In the genomic region with DNA sequence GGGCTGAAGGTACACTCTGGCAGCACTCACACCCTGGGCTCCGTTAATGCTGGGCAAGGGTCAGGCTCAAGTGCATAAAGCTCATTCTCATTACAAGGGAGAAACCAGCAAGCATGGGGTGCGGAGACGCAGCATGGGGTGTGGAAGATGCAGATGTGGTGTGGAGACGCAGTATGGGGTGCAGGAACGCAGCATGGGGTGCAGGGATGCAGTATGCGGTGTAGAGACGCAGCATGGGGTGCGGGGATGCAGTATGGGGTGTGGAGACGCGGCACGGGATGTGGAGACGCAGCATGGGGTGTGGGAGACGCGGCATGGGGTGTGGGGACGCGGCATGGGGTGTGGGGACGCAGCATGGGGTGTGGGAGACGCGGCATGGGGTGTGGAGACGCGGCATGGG, we compare ENCODE assay signal across 27 cellular contexts.
DNase-seq lines count a peak whose midpoint lies in the region; ATAC-seq and TF ChIP-seq lines count a peak whose summit lies in the region.
"Had no signal": no experiment of that assay in that cellular context is flagged by ENCODE, and none has a peak within 500 bp of the region (broad histone marks: within the 10 kb centered on the region; RNA-seq: fewer than 3 reads in every experiment).

No MANE protein-coding gene starts in this region.

- H3K4me3 ChIP-seq in esophagus muscularis mucosa, result no peak overlapping the region
- no peak overlapping the region for H3K4me3 ChIP-seq in neural progenitor cell
- H3K4me3 ChIP-seq in WERI-Rb-1 (ENCODE audit: low read depth, low read length), result no peak overlapping the region
- no peak overlapping the region for H3K4me3 ChIP-seq in osteoblast (ENCODE audit: insufficient read depth, low read length)
- H3K4me3 ChIP-seq: BLaER1 had no signal

- ATAC-seq in HG02938 (IDR thresholded peaks at IDR 0.05; ENCODE audit: unreplicated experiment), result no peak
- ATAC-seq: HCT116, HepG2 had no signal

- H3K27ac Mint-ChIP-seq in neural progenitor cell, result peak overlapping the region; percentile 44
- H3K27ac Mint-ChIP-seq: CD4-positive, alpha-beta T cell had no signal

- H3K27me3 ChIP-seq in esophagus muscularis mucosa (peaks cover 0 to 25% (median 0%) of the 10 kb centered on the region in 4 donors), neural progenitor cell (peaks cover 3% of the 10 kb centered on the region), WERI-Rb-1 (ENCODE audit: insufficient read depth, low read depth, severe bottlenecking) (no peaks in the 10 kb centered on the region), osteoblast (ENCODE audit: insufficient read depth, low read length) (no peaks in the 10 kb centered on the region)
- H3K27me3 ChIP-seq: BLaER1 had no signal

- H3K36me3 Mint-ChIP-seq in neural progenitor cell, result no peaks in the 10 kb centered on the region

- no peak overlapping the region for H2AFZ ChIP-seq in neural progenitor cell (replicated peaks)
- no peak overlapping the region for H2AFZ ChIP-seq in osteoblast (ENCODE audit: low read length)

- H3K4me1 Mint-ChIP-seq in neural progenitor cell, result peaks cover 47% of the 10 kb centered on the region

- 81% methylated on average over 21 of the region's 21 CpGs for WGBS in esophagus muscularis mucosa

- H3K36me3 ChIP-seq in esophagus muscularis mucosa, result no peaks in the 10 kb centered on the region
- no peaks in the 10 kb centered on the region for H3K36me3 ChIP-seq in neural progenitor cell
- no peaks in the 10 kb centered on the region for H3K36me3 ChIP-seq in WERI-Rb-1
- no peaks in the 10 kb centered on the region for H3K36me3 ChIP-seq in osteoblast (ENCODE audit: insufficient read depth, low read length)
- H3K36me3 ChIP-seq: BLaER1 had no signal

- no peak overlapping the region for H3K4me3 Mint-ChIP-seq in neural progenitor cell
- H3K4me3 Mint-ChIP-seq: CD4-positive, alpha-beta T cell had no signal

- peak; percentile 24 for DNase-seq in activated CD8-positive, alpha-beta memory T cell treated with anti-CD3 and anti-CD28 coated beads for 24 hours
- DNase-seq in activated CD8-positive, alpha-beta memory T cell treated with anti-CD3 and anti-CD28 coated beads, Interleukin-2, amount 50 U/mL, for 4 hours, result no peak
- DNase-seq in esophagus muscularis mucosa (ENCODE audit: extremely low spot score), result peak; percentile 57
- DNase-seq in neural progenitor cell (ENCODE audit: low spot score), result no peak
- DNase-seq in NOMO-1 (lab: John Stamatoyannopoulos, UW; ENCODE audit: unreplicated experiment in 2 of 2), result no peak
- no peak for DNase-seq in WERI-Rb-1
- no peak for DNase-seq in osteoblast (ENCODE audit: insufficient read length, low spot score, missing footprints)
- DNase-seq: ACHN; Caco-2; CD4-positive, alpha-beta T cell; DMS 273 treated with DMSO at 0.1 percent for 48 hours; DMS79 treated with DMSO at 0.1 percent for 48 hours; GOT3; KBM-7; MM.1S; NCI-H1048; NCI-H1417 treated with DMSO at 0.1 percent for 48 hours; NCI-H187; NCI-H446; NCI-H526; Right ventricle myocardium superior had no signal

- H3K4me2 ChIP-seq in neural progenitor cell, result no peak overlapping the region
- H3K4me2 ChIP-seq in osteoblast (ENCODE audit: insufficient read depth, low read length), result no peak overlapping the region
- H3K4me2 ChIP-seq: BLaER1 had no signal

- H3K9me3 Mint-ChIP-seq in neural progenitor cell, result no peaks in the 10 kb centered on the region
- H3K9me3 Mint-ChIP-seq: CD4-positive, alpha-beta T cell had no signal

- no peak for TF ChIP-seq POLR2A in esophagus muscularis mucosa (IDR thresholded peaks at IDR 0.05; ENCODE audit: low read depth)

- peaks cover 8% of the 10 kb centered on the region for H3F3A ChIP-seq in neural progenitor cell (ENCODE audit: low read depth)

- peaks cover 10% of the 10 kb centered on the region for H3K27me3 Mint-ChIP-seq in neural progenitor cell (ENCODE audit: insufficient read depth, low read depth)

- H3K4me1 ChIP-seq in esophagus muscularis mucosa, result peaks cover 0 to 6% (median 0%) of the 10 kb centered on the region in 4 donors
- peaks cover 20% of the 10 kb centered on the region for H3K4me1 ChIP-seq in neural progenitor cell
- no peaks in the 10 kb centered on the region for H3K4me1 ChIP-seq in osteoblast (ENCODE audit: insufficient read depth, low read length)

- intact Hi-C loops in esophagus muscularis mucosa (cut with DNase I), result no loop called here

- no peak for TF ChIP-seq EP300 in esophagus muscularis mucosa (IDR thresholded peaks at IDR 0.05)

- H3K79me2 ChIP-seq in neural progenitor cell (ENCODE audit: low read depth), result no peaks in the 10 kb centered on the region
- H3K79me2 ChIP-seq in osteoblast (ENCODE audit: insufficient read depth, low read length), result no peaks in the 10 kb centered on the region

- H4K20me1 ChIP-seq in neural progenitor cell (ENCODE audit: low read depth) (no peaks in the 10 kb centered on the region), osteoblast (ENCODE audit: insufficient read depth, low read length) (no peaks in the 10 kb centered on the region)
- H4K20me1 ChIP-seq: BLaER1 had no signal

- no peak overlapping the region for H3K9ac ChIP-seq in neural progenitor cell
- H3K9ac ChIP-seq: BLaER1 had no signal

- H3K27ac ChIP-seq in esophagus muscularis mucosa (replicated peaks in 1 of 4), result no peak overlapping the region
- no peak overlapping the region for H3K27ac ChIP-seq in neural progenitor cell
- H3K27ac ChIP-seq in WERI-Rb-1, result no peak overlapping the region
- H3K27ac ChIP-seq in osteoblast (ENCODE audit: low read depth, low read length), result no peak overlapping the region
- H3K27ac ChIP-seq: 22Rv1, BLaER1, HL-60 had no signal

- no peaks in the 10 kb centered on the region for H3K9me3 ChIP-seq in esophagus muscularis mucosa
- H3K9me3 ChIP-seq in neural progenitor cell (ENCODE audit: low read depth), result no peaks in the 10 kb centered on the region
- no peaks in the 10 kb centered on the region for H3K9me3 ChIP-seq in WERI-Rb-1 (ENCODE audit: severe bottlenecking)
- no peaks in the 10 kb centered on the region for H3K9me3 ChIP-seq in osteoblast (ENCODE audit: low read depth, low read length)
- H3K9me3 ChIP-seq: BLaER1, Caco-2 had no signal

- no peak for TF ChIP-seq CTCF in esophagus muscularis mucosa (IDR thresholded peaks at IDR 0.05)
- no peak for TF ChIP-seq CTCF in neural progenitor cell (IDR thresholded peaks at IDR 0.05)
- TF ChIP-seq CTCF in WERI-Rb-1 (IDR thresholded peaks at IDR 0.05; ENCODE audit: low read depth, low read length), result no peak
- no peak for TF ChIP-seq CTCF in osteoblast (IDR thresholded peaks at IDR 0.05; ENCODE audit: extremely low read depth, low read depth, low read length)

Comparison
In these comparisons a context has a peak if more than half of its experiments do, and no peak if none do; other contexts are left out.
1. DNase-seq: peak in activated CD8-positive, alpha-beta memory T cell treated with anti-CD3 and anti-CD28 coated beads for 24 hours (single experiment) and esophagus muscularis mucosa (single experiment); none in activated CD8-positive, alpha-beta memory T cell treated with anti-CD3 and anti-CD28 coated beads, Interleukin-2, amount 50 U/mL, for 4 hours (single experiment), neural progenitor cell (single experiment), NOMO-1 (0 of 2), WERI-Rb-1 (single experiment) and osteoblast (single experiment).